8 cellular contexts compared by ENCODE assay signal in genomic region chr16:57187508-57187854, GRCh38. TPM values are rescaled to one million over a fixed set of nuclear protein-coding genes. Genes with fewer than 3 reads are reported as not detected.
A peak's percentile ranks its signal among the peaks of the same experiment; 100 is the strongest.
DNase-seq lines count a peak whose midpoint lies in the region; ATAC-seq and TF ChIP-seq lines count a peak whose summit lies in the region.

No MANE protein-coding gene starts in this region.

- H3K36me3 ChIP-seq in spleen: peaks cover 0 to 10% (median 0%) of the 10 kb centered on the region in 6 donors

- H3K27ac ChIP-seq in foreskin keratinocyte: peak overlapping the region; percentile 45
- peak overlapping the region; percentile 89 to 98 (median 94) for H3K27ac ChIP-seq in spleen

- H3K36me3 Mint-ChIP-seq in activated CD4-positive, alpha-beta T cell treated with anti-CD3 and anti-CD28 coated beads, Interleukin-2, amount 10 ng/mL, durations not matched to agents 24 days and 14 days (ENCODE audit: low read depth): peaks cover 14% of the 10 kb centered on the region
- H3K36me3 Mint-ChIP-seq in T-cell: no peaks in the 10 kb centered on the region

- TF ChIP-seq CTCF in foreskin keratinocyte (conservative IDR thresholded peaks at IDR 0.05): no peak
- TF ChIP-seq CTCF in spleen (IDR thresholded peaks at IDR 0.05 in 8 of 11, conservative IDR thresholded peaks at IDR 0.05 in 3 of 11): no peak

- H3K4me1 Mint-ChIP-seq in activated CD4-positive, alpha-beta T cell treated with anti-CD3 and anti-CD28 coated beads, Interleukin-2, amount 10 ng/mL, durations not matched to agents 24 days and 14 days: peaks cover 32% of the 10 kb centered on the region
- H3K4me1 Mint-ChIP-seq in T-cell: peaks cover 62 to 65% (median 64%) of the 10 kb centered on the region in 3 donors

- POLR2A ChIA-PET in T-cell (lab: Charles Lee): no interaction called here

- H3K9me3 ChIP-seq in spleen: no peaks in the 10 kb centered on the region

- intact Hi-C loops in activated CD4-positive, alpha-beta T cell treated with anti-CD3 and anti-CD28 coated beads, Interleukin-2, amount 10 ng/mL, durations not matched to agents 24 days and 14 days (cut with micrococcal nuclease): loop anchor here (5.0 to 10.0 kb wide), 4 partner anchors 97 to 733 kb away; partner anchors contain the start of genes CCDC102A, NUDT21, OGFOD1 and PLLP
- intact Hi-C loops in spleen (cut with DNase I; ENCODE audit: low total_unique reads): no loop called here

- ATAC-seq in T-cell (replicated peaks in 1 of 4): no peak
- ATAC-seq in foreskin keratinocyte: no peak
- ATAC-seq in HG02840 (IDR thresholded peaks at IDR 0.05; ENCODE audit: low FRiP score, unreplicated experiment): no peak

- TF ChIP-seq POLR2A in spleen (IDR thresholded peaks at IDR 0.05): no peak

- 5 to 7% (median 5%) methylated on average over 6 of the region's 6 CpGs for whole genome bisulfite sequencing in spleen, 5 donors

- H3K4me1 ChIP-seq in foreskin keratinocyte (peaks cover 25% of the 10 kb centered on the region), spleen (peaks cover 23 to 88% (median 67%) of the 10 kb centered on the region in 6 donors)

- H3K27ac Mint-ChIP-seq in activated CD4-positive, alpha-beta T cell treated with anti-CD3 and anti-CD28 coated beads, Interleukin-2, amount 10 ng/mL, durations not matched to agents 24 days and 14 days: peak overlapping the region; percentile 98
- peak overlapping the region; percentile 92 to 97 for H3K27ac Mint-ChIP-seq in T-cell

- peak; percentile 60 for DNase-seq in activated CD4-positive, alpha-beta T cell treated with anti-CD3 and anti-CD28 coated beads, Interleukin-2, amount 10 ng/mL, durations not matched to agents 24 days and 14 days
- DNase-seq in activated CD4-positive, alpha-beta T cell treated with anti-CD3 and anti-CD28 coated beads for 1 hour: no peak
- DNase-seq in T-cell: peak in 7 of 34 experiments; percentile 4 to 14 (median 6)
- no peak for DNase-seq in foreskin keratinocyte
- DNase-seq in spleen: no peak
- DNase-seq in 8988T: no peak
- DNase-seq in retina: no peak

- H3K9me3 Mint-ChIP-seq in activated CD4-positive, alpha-beta T cell treated with anti-CD3 and anti-CD28 coated beads, Interleukin-2, amount 10 ng/mL, durations not matched to agents 24 days and 14 days: no peaks in the 10 kb centered on the region
- H3K9me3 Mint-ChIP-seq in T-cell: no peaks in the 10 kb centered on the region

- peak overlapping the region; percentile 97 for H3K4me3 Mint-ChIP-seq in activated CD4-positive, alpha-beta T cell treated with anti-CD3 and anti-CD28 coated beads, Interleukin-2, amount 10 ng/mL, durations not matched to agents 24 days and 14 days
- peak overlapping the region; percentile 96 to 100 (median 98) for H3K4me3 Mint-ChIP-seq in T-cell

- H3K27me3 Mint-ChIP-seq in activated CD4-positive, alpha-beta T cell treated with anti-CD3 and anti-CD28 coated beads, Interleukin-2, amount 10 ng/mL, durations not matched to agents 24 days and 14 days: peaks cover 2% of the 10 kb centered on the region
- H3K27me3 Mint-ChIP-seq in T-cell: no peaks in the 10 kb centered on the region

- peak overlapping the region in 7 of 8 donors; percentile 70 to 98 (median 91) for H3K4me3 ChIP-seq in spleen

- CTCF ChIA-PET in T-cell (lab: Charles Lee): interaction anchor here in 1 of 2 donors (0.7 to 1.0 kb wide), 2 partner anchors 50 to 60 kb away, joined by 3 read pairs; no protein-coding TSS in a partner anchor

- H3K27me3 ChIP-seq in foreskin keratinocyte (no peaks in the 10 kb centered on the region), spleen (replicated peaks in 1 of 7) (no peaks in the 10 kb centered on the region)

RNA-seq across cellular contexts. Expression of gene RSPRY1, which starts 1.4 kb away (rescaled TPM):
- total RNA-seq in activated CD4-positive, alpha-beta T cell treated with anti-CD3 and anti-CD28 coated beads, Interleukin-2, amount 10 ng/mL, durations not matched to agents 24 days and 14 days: 33.0 and 36.6 TPM in 2 replicates
- total RNA-seq in T-cell (10 to 100 TPM; 25.0 to 32.0 (median 28.2) TPM), foreskin keratinocyte (40.9 and 41.1 TPM in 2 replicates), spleen (10 to 100 TPM; 28.4 to 38.8 (median 31.1) TPM)
- polyA plus RNA-seq in foreskin keratinocyte (10.6 and 12.2 TPM in 2 replicates), spleen (1 to 10 TPM; 7.3 to 9.1 (median 8.3) TPM)

RNA-seq across cellular contexts. Expression of gene PSME3IP1, which starts 1.6 kb away (rescaled TPM):
- total RNA-seq in activated CD4-positive, alpha-beta T cell treated with anti-CD3 and anti-CD28 coated beads, Interleukin-2, amount 10 ng/mL, durations not matched to agents 24 days and 14 days: 126 and 130 TPM in 2 replicates
- 100 to 1,000 TPM; 132 to 145 (median 144) TPM for total RNA-seq in T-cell
- total RNA-seq in foreskin keratinocyte: 75.2 and 75.4 TPM in 2 replicates
- 79.6 and 89.1 TPM in 2 replicates for polyA plus RNA-seq in foreskin keratinocyte
- 100 to 1,000 TPM in 3 of 7 donors, 10 to 100 TPM in 4; 75.8 to 128 (median 99.8) TPM for total RNA-seq in spleen
- 10 to 100 TPM; 64.6 to 92.3 (median 66.7) TPM for polyA plus RNA-seq in spleen

RNA-seq across cellular contexts. Expression of gene ARL2BP, which starts 57.6 kb away (rescaled TPM):
- total RNA-seq in activated CD4-positive, alpha-beta T cell treated with anti-CD3 and anti-CD28 coated beads, Interleukin-2, amount 10 ng/mL, durations not matched to agents 24 days and 14 days: 24.9 and 26.7 TPM in 2 replicates
- total RNA-seq in T-cell: 10 to 100 TPM; 34.6 to 62.2 (median 48.4) TPM
- total RNA-seq in foreskin keratinocyte: 57.7 and 59.2 TPM in 2 replicates
- polyA plus RNA-seq in foreskin keratinocyte: 38.8 and 44.3 TPM in 2 replicates
- 10 to 100 TPM; 38.0 to 84.6 (median 62.4) TPM for total RNA-seq in spleen
- 10 to 100 TPM; 30.1 to 65.1 (median 35.7) TPM for polyA plus RNA-seq in spleen
